9 cellular contexts compared by ENCODE assay signal in the genomic region with DNA sequence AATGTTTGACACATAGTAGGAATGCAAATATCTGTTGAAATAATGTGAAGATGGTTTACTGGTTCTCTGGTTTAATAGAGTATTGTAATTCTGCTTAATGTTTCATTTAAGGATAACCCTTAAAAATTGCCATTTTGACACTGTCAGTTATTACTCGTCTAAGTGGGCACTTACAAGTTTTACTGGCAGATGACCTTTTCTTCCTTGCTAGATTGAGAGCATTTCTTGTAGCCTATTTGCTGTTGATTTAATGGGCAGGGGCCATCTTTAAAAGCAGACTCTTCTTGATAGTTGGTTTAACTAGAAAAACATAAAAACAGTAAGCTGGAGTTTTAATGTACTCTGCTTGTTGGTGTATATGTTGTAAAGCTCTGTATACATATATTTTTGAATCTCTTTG. TPM values are rescaled to one million over a fixed set of nuclear protein-coding genes. Genes with fewer than 3 reads are reported as not detected.
DNase-seq lines count a peak whose midpoint lies in the region; ATAC-seq, FAIRE-seq and TF ChIP-seq lines count a peak whose summit lies in the region.
"Had no signal": no experiment of that assay in that cellular context is flagged by ENCODE, and none has a peak within 500 bp of the region (broad histone marks: within the 10 kb centered on the region; RNA-seq: fewer than 3 reads in every experiment).

No MANE protein-coding gene starts in this region.

- no peak for TF ChIP-seq CTCF in AG10803 (conservative IDR thresholded peaks at IDR 0.05; ENCODE audit: low read length)
- no peak for TF ChIP-seq CTCF in HFF-Myc (IDR thresholded peaks at IDR 0.05; ENCODE audit: low read depth, low read length, missing control alignments)
- TF ChIP-seq CTCF in GM12878 (IDR thresholded peaks at IDR 0.05 in 2 of 3, conservative IDR thresholded peaks at IDR 0.05 in 1 of 3; ENCODE audit: control insufficient read depth in 2 of 3, extremely low read depth in 1 of 3, insufficient read depth in 1 of 3, low read depth in 3 of 3, low read length in 3 of 3), result no peak

- RAD21 ChIA-PET in GM12878 (lab: Charles Lee; ENCODE audit: unreplicated experiment), result interaction anchor here (0.9 to 1.1 kb wide), 2 partner anchors 15 to 600 kb away, joined by 3 to 4 read pairs; a partner anchor contains a TSS

- peak overlapping the region; percentile 78 for H3K4me2 ChIP-seq in GM12878 (ENCODE audit: control insufficient read depth, insufficient read depth)

- H3K27ac ChIP-seq in GM12878 (ENCODE audit: control insufficient read depth, insufficient read depth) (0 out of 2 replicates have a peak overlapping the region, but pooled peaks have one; percentile 2), muscle layer of colon (ENCODE audit: low read depth, low read length) (peak overlapping the region; percentile 15), caudate nucleus (ENCODE audit: low read depth, low read length) (no peak overlapping the region)

- no peaks in the 10 kb centered on the region for H4K20me1 ChIP-seq in GM12878 (ENCODE audit: control insufficient read depth, insufficient read depth)

- peak overlapping the region; percentile 71 for H3K4me3 ChIP-seq in AG10803 (ENCODE audit: low read length)
- peak overlapping the region; percentile 74 for H3K4me3 ChIP-seq in HFF-Myc (replicated peaks; ENCODE audit: low read depth, low read length)
- peak overlapping the region; percentile 81 for H3K4me3 ChIP-seq in GM12878
- H3K4me3 ChIP-seq in muscle layer of colon (ENCODE audit: low read depth in 1 of 2, low read length in 2 of 2), result peak overlapping the region in 1 of 2 donors; percentile 78

- WGBS in GM12878 (ENCODE audit: insufficient coverage, insufficient replicate concordance, low lambda C conversion rate, missing lambda C conversion rate), result 46% methylated on average over 1 of the region's 1 CpG

- POLR2A ChIA-PET in GM12878 (lab: Charles Lee), result interaction anchor here (1.0 kb wide), 1 partner anchor 600 kb away, joined by 3 read pairs; a partner anchor contains a TSS

- no peak for TF ChIP-seq RAD21 in GM12878 (IDR thresholded peaks at IDR 0.05; ENCODE audit: insufficient read depth, low read depth, low read length)

- intact Hi-C loops in GM12878 (cut with micrococcal nuclease; ENCODE audit: unreplicated experiment), result no loop called here

- ATAC-seq in GM12878, result no peak
- no peak for ATAC-seq in GM19328 (IDR thresholded peaks at IDR 0.05; ENCODE audit: unreplicated experiment)

- H3K9me3 ChIP-seq in GM12878 (replicated peaks; ENCODE audit: control insufficient read depth, insufficient read depth, low read length) (no peaks in the 10 kb centered on the region), muscle layer of colon (ENCODE audit: low read length) (no peaks in the 10 kb centered on the region)

- no peak for DNase-seq in AG10803 (ENCODE audit: low read depth)
- DNase-seq in HFF-Myc (ENCODE audit: extremely low read depth, low read depth), result no peak
- no peak for DNase-seq in GM12878 (ENCODE audit: low read depth, low spot score)
- no peak for DNase-seq in NCI-H2029 treated with DMSO at 0.1 percent for 48 hours (lab: John Stamatoyannopoulos, UW)
- no peak for DNase-seq in putamen (ENCODE audit: low spot score)
- DNase-seq in caudate nucleus (lab: John Stamatoyannopoulos, UW), result no peak
- DNase-seq: SHP77 treated with DMSO at 0.1 percent for 48 hours had no signal

- no peak overlapping the region; the same call in 1 of the 2 replicates for H2AFZ ChIP-seq in GM12878 (ENCODE audit: control insufficient read depth, low read depth, low read length)

- no peaks in the 10 kb centered on the region for H3K27me3 ChIP-seq in GM12878 (replicated peaks in 1 of 2; ENCODE audit: control insufficient read depth in 2 of 2, insufficient read depth in 2 of 2, low read length in 1 of 2)
- H3K27me3 ChIP-seq in muscle layer of colon (ENCODE audit: control insufficient read depth in 1 of 2, insufficient read depth in 2 of 2, low read length in 2 of 2), result no peaks in the 10 kb centered on the region

- FAIRE-seq in GM12878 (lab: Jason Lieb, UNC), result no peak

- SMC1A ChIA-PET in GM12878 (lab: Charles Lee; ENCODE audit: uncharacterized antibody, unreplicated experiment), result interaction anchor here (0.8 to 1.2 kb wide), 4 partner anchors 13 to 37 kb away, joined by 3 to 5 read pairs (median 4); no protein-coding TSS in a partner anchor

- H3K36me3 ChIP-seq in GM12878 (ENCODE audit: control insufficient read depth in 2 of 2, insufficient read depth in 2 of 2, low read length in 1 of 2), result peaks cover 0 to 9% of the 10 kb centered on the region in 2 experiments; a peak in 1 of 4 replicates
- no peaks in the 10 kb centered on the region for H3K36me3 ChIP-seq in muscle layer of colon (ENCODE audit: insufficient read depth, low read length)

- no peak for TF ChIP-seq EP300 in GM12878 (IDR thresholded peaks at IDR 0.05; ENCODE audit: borderline replicate concordance in 1 of 2, control insufficient read depth in 1 of 2, low read depth in 2 of 2, low read length in 2 of 2)

- peak overlapping the region; percentile 78 for H3K9ac ChIP-seq in GM12878 (ENCODE audit: control insufficient read depth, insufficient read depth, low read length)
- peak overlapping the region; percentile 32 for H3K9ac ChIP-seq in muscle layer of colon (ENCODE audit: low read length)

- H3K79me2 ChIP-seq in GM12878 (ENCODE audit: control insufficient read depth, insufficient read depth, low read length), result peaks cover 41% of the 10 kb centered on the region

- no peak for TF ChIP-seq POLR2A in GM12878 (IDR thresholded peaks at IDR 0.05; ENCODE audit: low read depth, low read length)

- H3K4me1 ChIP-seq in GM12878 (ENCODE audit: control insufficient read depth, insufficient read depth, low read length) (peaks cover 4% of the 10 kb centered on the region; the same call in 1 of the 2 replicates), muscle layer of colon (ENCODE audit: insufficient read depth, low read length) (peaks cover 37% of the 10 kb centered on the region)

- CTCF ChIA-PET in GM12878 (lab: Yijun Ruan, JAX), result interaction anchor here (0.7 to 1.0 kb wide), 2 partner anchors 26 to 134 kb away, joined by 3 read pairs; no protein-coding TSS in a partner anchor

- BruUV-seq in GM12878 (replicated peaks; lab: Mats Ljungman, UMichigan), result no TSS peak

- in situ Hi-C loops in GM12878 (cut with MboI), result no loop called here

TF ChIP-seq in GM12878, 131 proteins besides CTCF, POLR2A, EP300 and RAD21:
- no peak for TF ChIP-seq KLF5 (IDR thresholded peaks at IDR 0.05; ENCODE audit: partially characterized antibody)
- TF ChIP-seq YY1 (IDR thresholded peaks at IDR 0.05; ENCODE audit: low read depth, low read length), result peak; percentile 34; the same call in 1 of the 2 replicates
TF ChIP-seq in GM12878: peak in this region for 1.

RNA-seq across cellular contexts. Expression of a gene that starts 1.9 kb away (rescaled TPM):
- 40.3 and 48.3 TPM in 2 replicates for total RNA-seq in GM12878 (2013; cell fraction: nucleolus; rRNA removed)
- total RNA-seq in GM12878 (2014; rRNA removed) (19.5 and 20.7 TPM in 2 replicates), GM12878 (2014; rRNA removed; fragmentation: Illumina TruSeq; extraction: Trizol) (30.8 and 31.2 TPM in 2 replicates), GM12878 (2021) (30.9 and 31.3 TPM in 2 replicates)
- polyA plus RNA-seq in GM12878 (2011; ENCODE audit: low read depth), result 17.2 TPM
- polyA plus RNA-seq in GM12878 (2011; rRNA removed) (30.9 and 51.7 TPM in 2 replicates), GM12878 (2014; fragmentation: Illumina TruSeq; extraction: Trizol) (24.4 and 32.6 TPM in 2 replicates), GM12878 (2014; fragmentation: Nextera tagmentation; extraction: Ambion mirVana) (10 to 100 TPM; 17.2 to 21.9 TPM), GM12878 (2014; rRNA removed) (13.3 and 15.4 TPM in 2 replicates), GM12878 (2016; fragmentation: Nextera tagmentation; extraction: Ambion mirVana) (10 to 100 TPM; 40.9 to 41.3 TPM)
- 13.8 and 17.2 TPM in 2 replicates for polyA plus RNA-seq in GM12878 (2011; cell fraction: cytosol; rRNA removed)
- 13.6 and 13.8 TPM in 2 replicates for polyA plus RNA-seq in GM12878 (2011; cell fraction: nucleus; rRNA removed)
- polyA plus RNA-seq in GM12878 (2012), result 37.5 and 38.1 TPM in 2 replicates
- 29.8 and 41.5 TPM in 2 replicates for polyA minus RNA-seq in GM12878 (2011; rRNA and poly(A)+ RNA removed)
- polyA minus RNA-seq in GM12878 (2011; cell fraction: cytosol; rRNA and poly(A)+ RNA removed), result 17.2 and 21.1 TPM in 2 replicates
- 6.3 and 9.6 TPM in 2 replicates for polyA minus RNA-seq in GM12878 (2011; cell fraction: nucleus; rRNA and poly(A)+ RNA removed)

RNA-seq across cellular contexts. Expression of a gene that starts 29.3 kb away (rescaled TPM):
- total RNA-seq in GM12878 (2013; cell fraction: nucleolus; rRNA removed), result 14.2 and 14.6 TPM in 2 replicates
- total RNA-seq in GM12878 (2014; rRNA removed), result 5.0 and 5.5 TPM in 2 replicates
- total RNA-seq in GM12878 (2014; rRNA removed; fragmentation: Illumina TruSeq; extraction: Trizol), result 6.4 and 8.2 TPM in 2 replicates
- 5.8 and 7.1 TPM in 2 replicates for total RNA-seq in GM12878 (2021)
- 5.8 TPM for polyA plus RNA-seq in GM12878 (2011; ENCODE audit: low read depth)
- polyA plus RNA-seq in GM12878 (2011; rRNA removed), result 5.7 and 8.1 TPM in 2 replicates
- 2.2 and 2.3 TPM in 2 replicates for polyA plus RNA-seq in GM12878 (2011; cell fraction: cytosol; rRNA removed)
- 5.5 and 6.6 TPM in 2 replicates for polyA plus RNA-seq in GM12878 (2011; cell fraction: nucleus; rRNA removed)
- 6.9 and 7.3 TPM in 2 replicates for polyA plus RNA-seq in GM12878 (2012)
- polyA plus RNA-seq in GM12878 (2014; fragmentation: Illumina TruSeq; extraction: Trizol), result 7.9 and 14.0 TPM in 2 replicates
- polyA plus RNA-seq in GM12878 (2014; fragmentation: Nextera tagmentation; extraction: Ambion mirVana), result 1 to 10 TPM; 2.1 to 3.6 TPM
- polyA plus RNA-seq in GM12878 (2014; rRNA removed), result 7.2 and 9.6 TPM in 2 replicates
- polyA plus RNA-seq in GM12878 (2016; fragmentation: Nextera tagmentation; extraction: Ambion mirVana), result 1 to 10 TPM; 8.4 to 9.8 TPM
- 1.9 and 2.6 TPM in 2 replicates for polyA minus RNA-seq in GM12878 (2011; rRNA and poly(A)+ RNA removed)
- 0.80 and 2.2 TPM in 2 replicates for polyA minus RNA-seq in GM12878 (2011; cell fraction: cytosol; rRNA and poly(A)+ RNA removed)
- polyA minus RNA-seq in GM12878 (2011; cell fraction: nucleus; rRNA and poly(A)+ RNA removed), result 2.4 and 3.3 TPM in 2 replicates
